1 cellular context compared by ENCODE assay signal in the genomic region with DNA sequence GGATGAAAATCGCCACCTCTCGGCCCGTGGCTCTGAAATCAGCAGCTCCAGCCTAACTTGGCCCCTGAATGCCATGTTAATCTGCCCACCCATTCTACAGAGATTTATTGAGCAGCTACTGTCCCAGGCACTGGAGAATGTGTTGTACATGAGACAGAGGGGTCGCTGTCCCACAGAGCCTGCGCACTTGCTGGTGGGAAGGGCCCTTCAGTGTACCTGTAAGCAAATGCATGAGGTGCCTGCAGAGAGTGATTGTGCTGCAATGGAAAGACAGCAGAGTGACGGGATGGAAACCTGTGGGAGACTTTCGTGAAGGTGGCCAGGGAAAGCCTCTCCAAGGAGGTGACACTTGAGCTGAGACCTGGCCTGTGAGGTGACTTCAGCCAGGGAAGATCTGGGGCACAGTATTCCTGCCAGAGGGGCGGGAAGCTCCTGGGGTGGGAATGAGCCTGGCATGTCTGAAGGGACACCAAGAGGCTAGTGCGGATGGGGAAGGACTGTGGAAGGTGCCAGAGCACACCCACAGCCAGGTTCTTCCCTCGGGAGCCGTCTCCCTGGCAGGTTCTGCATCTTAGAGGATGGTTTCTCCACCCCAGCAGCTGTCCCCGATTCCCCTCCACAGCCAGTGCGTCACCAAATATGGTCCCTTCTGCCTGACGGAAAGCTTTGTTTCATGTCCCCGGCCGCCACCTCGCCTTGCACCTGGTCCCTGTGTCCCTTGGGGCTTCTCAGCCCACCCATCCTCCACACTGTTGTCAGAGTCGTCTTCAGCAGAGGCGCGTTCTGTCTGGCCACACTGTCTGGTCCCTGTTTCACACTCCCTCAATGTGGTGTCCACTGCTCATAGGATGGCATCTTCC.
TF ChIP-seq lines count a peak whose summit lies in the region.

No MANE protein-coding gene starts in this region.

TF ChIP-seq in HepG2, 621 proteins besides CTCF, POLR2A, EP300 and RAD21:
- TF ChIP-seq, protein P1, sequence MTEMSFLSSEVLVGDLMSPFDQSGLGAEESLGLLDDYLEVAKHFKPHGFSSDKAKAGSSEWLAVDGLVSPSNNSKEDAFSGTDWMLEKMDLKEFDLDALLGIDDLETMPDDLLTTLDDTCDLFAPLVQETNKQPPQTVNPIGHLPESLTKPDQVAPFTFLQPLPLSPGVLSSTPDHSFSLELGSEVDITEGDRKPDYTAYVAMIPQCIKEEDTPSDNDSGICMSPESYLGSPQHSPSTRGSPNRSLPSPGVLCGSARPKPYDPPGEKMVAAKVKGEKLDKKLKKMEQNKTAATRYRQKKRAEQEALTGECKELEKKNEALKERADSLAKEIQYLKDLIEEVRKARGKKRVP (CRISPR knock-in tag; IDR thresholded peaks at IDR 0.05) = no peak
- TF ChIP-seq ZNF800 (CRISPR knock-in tag; IDR thresholded peaks at IDR 0.05) (no peak), JUN (CRISPR knock-in tag; IDR thresholded peaks at IDR 0.05) (no peak), ZNF546 (CRISPR knock-in tag; conservative IDR thresholded peaks at IDR 0.05) (no peak), MNT (IDR thresholded peaks at IDR 0.05) (no peak), ESRRA (CRISPR knock-in tag; IDR thresholded peaks at IDR 0.05; ENCODE audit: low read depth) (no peak), TBP (CRISPR knock-in tag; IDR thresholded peaks at IDR 0.05) (no peak), RFX1 (IDR thresholded peaks at IDR 0.05) (no peak), ZNF138 (CRISPR knock-in tag; IDR thresholded peaks at IDR 0.05; ENCODE audit: low read depth) (no peak)
- TF ChIP-seq, protein P2, sequence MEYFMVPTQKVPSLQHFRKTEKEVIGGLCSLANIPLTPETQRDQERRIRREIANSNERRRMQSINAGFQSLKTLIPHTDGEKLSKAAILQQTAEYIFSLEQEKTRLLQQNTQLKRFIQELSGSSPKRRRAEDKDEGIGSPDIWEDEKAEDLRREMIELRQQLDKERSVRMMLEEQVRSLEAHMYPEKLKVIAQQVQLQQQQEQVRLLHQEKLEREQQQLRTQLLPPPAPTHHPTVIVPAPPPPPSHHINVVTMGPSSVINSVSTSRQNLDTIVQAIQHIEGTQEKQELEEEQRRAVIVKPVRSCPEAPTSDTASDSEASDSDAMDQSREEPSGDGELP (IDR thresholded peaks at IDR 0.05; ENCODE audit: borderline replicate concordance, low read depth) = no peak
TF ChIP-seq in HepG2: peak in this region for 0.
